31 cellular contexts compared by ENCODE assay signal in the genomic region with DNA sequence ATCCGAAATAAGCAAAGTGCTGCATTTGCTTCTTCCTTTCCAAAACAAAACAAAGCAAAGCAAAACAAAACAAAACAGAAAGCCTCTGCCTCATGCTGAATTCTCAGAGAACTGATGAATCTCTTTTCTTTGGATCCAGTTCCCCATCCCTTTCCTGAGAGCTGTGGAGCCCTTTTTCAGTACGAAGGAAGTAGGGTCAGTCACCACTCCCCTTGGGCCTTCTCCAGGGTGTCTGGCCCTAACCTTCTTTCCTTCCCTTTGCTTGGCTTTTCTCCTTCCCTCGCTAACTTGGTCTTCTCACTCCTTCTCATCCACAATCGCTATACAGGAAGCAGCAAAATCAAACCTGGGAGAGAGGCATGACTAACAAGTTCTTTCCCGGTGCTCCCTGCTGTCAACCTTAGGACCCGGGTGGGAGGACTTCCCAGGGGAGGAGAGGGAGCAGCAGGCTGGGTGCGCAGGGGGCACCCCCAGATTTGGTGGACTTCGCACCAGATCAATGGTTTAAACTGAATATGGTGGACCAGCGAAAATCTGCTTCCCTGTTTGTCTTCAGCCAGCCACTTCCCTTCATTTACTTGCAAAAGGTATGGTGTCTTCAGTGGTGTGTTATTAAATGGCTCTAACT. TPM values are rescaled to one million over a fixed set of nuclear protein-coding genes. Genes with fewer than 3 reads are reported as not detected.
DNase-seq lines count a peak whose midpoint lies in the region; ATAC-seq, FAIRE-seq and TF ChIP-seq lines count a peak whose summit lies in the region.
"Had no signal": no experiment of that assay in that cellular context is flagged by ENCODE, and none has a peak within 500 bp of the region (broad histone marks: within the 10 kb centered on the region; RNA-seq: fewer than 3 reads in every experiment).

No MANE protein-coding gene starts in this region.

- TF ChIP-seq POLR2A in endothelial cell of umbilical vein (IDR thresholded peaks at IDR 0.05; ENCODE audit: low read depth, low read length), result no peak

- no peaks in the 10 kb centered on the region for H3K9me1 ChIP-seq in endothelial cell of umbilical vein (replicated peaks; ENCODE audit: control insufficient read depth, extremely low read depth, insufficient read depth, low read length)

- DNase-seq in endothelial cell of umbilical vein (ENCODE audit: low read depth, low spot score) (peak; percentile 45), small intestine (peak; percentile 50)
- DNase-seq: activated B cell treated with CpG ODN at 0.5 μM for 24 hours; activated CD4-positive, alpha-beta T cell treated with anti-CD3 and anti-CD28 coated beads, Interleukin-2, amount 50 U/mL, for 4 hours; activated CD8-positive, alpha-beta memory T cell treated with anti-CD3 and anti-CD28 coated beads, Interleukin-2, amount 50 U/mL, for 48 hours; activated naive CD4-positive, alpha-beta T cell treated with anti-CD3 and anti-CD28 coated beads, Interleukin-2, amount 10 ng/mL, durations not matched to agents 7 days and 5 days; adrenal gland; body of pancreas; CD4-positive, CD25-positive, alpha-beta regulatory T cell; cerebellar nuclear complex; DND-41; left colon; MV-4-11; NCI-H1436 treated with DMSO at 0.1 percent for 48 hours; NCI-H2107; NCI-H446; NCI-H82; stimulated activated CD4-positive, alpha-beta T cell treated with anti-CD3 and anti-CD28 coated beads, Interleukin-15, amount 100 ng/mL, for 24 hours; T-helper 1 cell had no signal

- no peaks in the 10 kb centered on the region for H3K27me3 ChIP-seq in HUES48 (ENCODE audit: control insufficient read depth, insufficient read depth, low read length)
- no peaks in the 10 kb centered on the region for H3K27me3 ChIP-seq in endothelial cell of umbilical vein (ENCODE audit: control insufficient read depth in 2 of 2, insufficient read depth in 2 of 2, low read length in 2 of 2)
- no peaks in the 10 kb centered on the region for H3K27me3 ChIP-seq in muscle layer of colon (ENCODE audit: control insufficient read depth in 1 of 2, insufficient read depth in 2 of 2, low read length in 2 of 2)
- no peaks in the 10 kb centered on the region for H3K27me3 ChIP-seq in small intestine (ENCODE audit: control insufficient read depth in 2 of 2, insufficient read depth in 2 of 2, low read length in 2 of 2)
- H3K27me3 ChIP-seq: adrenal gland, body of pancreas, suprapubic skin had no signal

- peak overlapping the region; percentile 51 for H3K4me2 ChIP-seq in endothelial cell of umbilical vein (ENCODE audit: insufficient read depth, low read length)
- H3K4me2 ChIP-seq: A549 had no signal

- POLR2A ChIA-PET in endothelial cell of umbilical vein (lab: Charles Lee), result no interaction called here

- H3K4me3 ChIP-seq in HUES48 (ENCODE audit: low read depth, low read length) (no peak overlapping the region), endothelial cell of umbilical vein (replicated peaks in 1 of 3; ENCODE audit: insufficient read depth in 1 of 3, low read depth in 1 of 3, low read length in 3 of 3) (no peak overlapping the region), muscle layer of colon (ENCODE audit: low read depth in 1 of 2, low read length in 2 of 2) (no peak overlapping the region), small intestine (ENCODE audit: low read depth in 1 of 2, low read length in 2 of 2) (no peak overlapping the region)
- H3K4me3 ChIP-seq: A549, adrenal gland, body of pancreas, suprapubic skin had no signal

- H3K9ac ChIP-seq in HUES48 (ENCODE audit: low read depth, low read length) (no peak overlapping the region), endothelial cell of umbilical vein (replicated peaks; ENCODE audit: extremely low read depth, insufficient read depth, low read length) (no peak overlapping the region), muscle layer of colon (ENCODE audit: low read length) (no peak overlapping the region)

- FAIRE-seq in endothelial cell of umbilical vein (lab: Jason Lieb, UNC), result peak; percentile 74
- FAIRE-seq in small intestine (lab: Jason Lieb, UNC), result no peak
- FAIRE-seq: A549, urothelium cell line had no signal

- H3K9me3 ChIP-seq in HUES48 (ENCODE audit: control insufficient read depth, insufficient read depth, low read length), result no peaks in the 10 kb centered on the region
- H3K9me3 ChIP-seq in endothelial cell of umbilical vein (replicated peaks; ENCODE audit: control insufficient read depth, insufficient read depth, low read length), result no peaks in the 10 kb centered on the region
- H3K9me3 ChIP-seq in muscle layer of colon (ENCODE audit: low read length), result no peaks in the 10 kb centered on the region
- H3K9me3 ChIP-seq in small intestine (ENCODE audit: control insufficient read depth, low read depth), result no peaks in the 10 kb centered on the region
- H3K9me3 ChIP-seq: A549, adrenal gland, body of pancreas, suprapubic skin had no signal

- dilution Hi-C loops in endothelial cell of umbilical vein (cut with MboI; ENCODE audit: extremely low pct_ligation_motif_present, low sequenced_read_pairs), result no loop called here

- ATAC-seq in HG03439 (IDR thresholded peaks at IDR 0.05; ENCODE audit: unreplicated experiment) (no peak), HG03159 (IDR thresholded peaks at IDR 0.05; ENCODE audit: unreplicated experiment) (no peak), HG02759 (IDR thresholded peaks at IDR 0.05; ENCODE audit: unreplicated experiment) (no peak)
- no peak for ATAC-seq in activated T-helper 17 cell treated with anti-CD3 and anti-CD28 coated beads, Interleukin-2, amount 50 U/mL, for 72 hours (replicated peaks)
- ATAC-seq: A549; body of pancreas; left colon; stimulated activated effector memory CD8-positive, alpha-beta T cell treated with anti-CD3 and anti-CD28 coated beads, Interleukin-12 subunit alpha, Interleukin-12 subunit beta, amount 100 ng/mL, for 72 hours had no signal

- no peak for TF ChIP-seq CTCF in endothelial cell of umbilical vein (IDR thresholded peaks at IDR 0.05; ENCODE audit: extremely low read depth in 1 of 2, insufficient read depth in 1 of 2, low read depth in 1 of 2, low read length in 2 of 2)

- no TSS peak for BruUV-seq in endothelial cell of umbilical vein (replicated peaks; lab: Mats Ljungman, UMichigan)

- H3K36me3 ChIP-seq in HUES48 (ENCODE audit: control insufficient read depth, insufficient read depth, low read length) (peaks cover 35% of the 10 kb centered on the region), endothelial cell of umbilical vein (ENCODE audit: control insufficient read depth in 2 of 2, extremely low read depth in 1 of 2, insufficient read depth in 2 of 2, low read length in 2 of 2) (peaks cover 31 to 49% of the 10 kb centered on the region in 2 experiments), muscle layer of colon (ENCODE audit: insufficient read depth, low read length) (peaks cover 79% of the 10 kb centered on the region), small intestine (ENCODE audit: control insufficient read depth in 2 of 2, insufficient read depth in 2 of 2, low read length in 2 of 2) (no peaks in the 10 kb centered on the region)

- no peaks in the 10 kb centered on the region for H3K4me1 Mint-ChIP-seq in activated T-helper 17 cell treated with anti-CD3 and anti-CD28 coated beads, Interleukin-2, amount 50 U/mL, for 72 hours
- H3K4me1 Mint-ChIP-seq: activated B cell treated with CpG ODN at 0.5 μM for 24 hours; activated naive CD4-positive, alpha-beta T cell treated with anti-CD3 and anti-CD28 coated beads, Interleukin-2, amount 10 ng/mL, durations not matched to agents 7 days and 5 days; CD4-positive, CD25-positive, alpha-beta regulatory T cell; memory B cell; stimulated activated effector memory CD8-positive, alpha-beta T cell treated with anti-CD3 and anti-CD28 coated beads, Interleukin-12 subunit alpha, Interleukin-12 subunit beta, amount 100 ng/mL, for 72 hours had no signal

- H3K79me2 ChIP-seq in endothelial cell of umbilical vein (ENCODE audit: control insufficient read depth, insufficient read depth, low read length), result no peaks in the 10 kb centered on the region

- H3K27ac Mint-ChIP-seq in activated T-helper 17 cell treated with anti-CD3 and anti-CD28 coated beads, Interleukin-2, amount 50 U/mL, for 72 hours, result no peak overlapping the region
- H3K27ac Mint-ChIP-seq: activated B cell treated with CpG ODN at 0.5 μM for 24 hours; activated naive CD4-positive, alpha-beta T cell treated with anti-CD3 and anti-CD28 coated beads, Interleukin-2, amount 10 ng/mL, durations not matched to agents 7 days and 5 days; CD4-positive, CD25-positive, alpha-beta regulatory T cell; IgD-negative memory B cell; memory B cell; stimulated activated effector memory CD8-positive, alpha-beta T cell treated with anti-CD3 and anti-CD28 coated beads, Interleukin-12 subunit alpha, Interleukin-12 subunit beta, amount 100 ng/mL, for 72 hours had no signal

- H3K9me3 Mint-ChIP-seq in activated T-helper 17 cell treated with anti-CD3 and anti-CD28 coated beads, Interleukin-2, amount 50 U/mL, for 72 hours, result no peaks in the 10 kb centered on the region
- H3K9me3 Mint-ChIP-seq: activated B cell treated with CpG ODN at 0.5 μM for 24 hours; activated naive CD4-positive, alpha-beta T cell treated with anti-CD3 and anti-CD28 coated beads, Interleukin-2, amount 10 ng/mL, durations not matched to agents 7 days and 5 days; CD4-positive, CD25-positive, alpha-beta regulatory T cell; IgD-negative memory B cell; memory B cell; stimulated activated effector memory CD8-positive, alpha-beta T cell treated with anti-CD3 and anti-CD28 coated beads, Interleukin-12 subunit alpha, Interleukin-12 subunit beta, amount 100 ng/mL, for 72 hours had no signal

- 56 to 65% (median 61%) methylated on average over 9 of the region's 9 CpGs for WGBS in small intestine, 3 donors

- no peak overlapping the region for H3K4me3 Mint-ChIP-seq in activated T-helper 17 cell treated with anti-CD3 and anti-CD28 coated beads, Interleukin-2, amount 50 U/mL, for 72 hours
- H3K4me3 Mint-ChIP-seq: activated B cell treated with CpG ODN at 0.5 μM for 24 hours; activated naive CD4-positive, alpha-beta T cell treated with anti-CD3 and anti-CD28 coated beads, Interleukin-2, amount 10 ng/mL, durations not matched to agents 7 days and 5 days; CD4-positive, CD25-positive, alpha-beta regulatory T cell; IgD-negative memory B cell; memory B cell; stimulated activated effector memory CD8-positive, alpha-beta T cell treated with anti-CD3 and anti-CD28 coated beads, Interleukin-12 subunit alpha, Interleukin-12 subunit beta, amount 100 ng/mL, for 72 hours had no signal

- no peaks in the 10 kb centered on the region for H4K20me1 ChIP-seq in endothelial cell of umbilical vein (replicated peaks; ENCODE audit: control insufficient read depth, extremely low read depth, insufficient read depth, low read length)

- intact Hi-C loops in endothelial cell of umbilical vein (cut with micrococcal nuclease), result no loop called here

- CTCF ChIA-PET in endothelial cell of umbilical vein (lab: Charles Lee), result interaction anchor here (1.6 kb wide), 1 partner anchor 32 kb away, joined by 3 read pairs; no protein-coding TSS in a partner anchor

- H3K4me1 ChIP-seq in HUES48 (ENCODE audit: control insufficient read depth, insufficient read depth, low read length), result peaks cover 34% of the 10 kb centered on the region
- peaks cover 33% of the 10 kb centered on the region for H3K4me1 ChIP-seq in endothelial cell of umbilical vein (ENCODE audit: control insufficient read depth, extremely low read depth, insufficient read depth, low read length)
- H3K4me1 ChIP-seq in muscle layer of colon (ENCODE audit: insufficient read depth, low read length), result peaks cover 21% of the 10 kb centered on the region
- peaks cover 2 to 7% of the 10 kb centered on the region in 2 donors for H3K4me1 ChIP-seq in small intestine (ENCODE audit: control insufficient read depth in 2 of 2, insufficient read depth in 1 of 2, low read depth in 1 of 2, low read length in 1 of 2)
- H3K4me1 ChIP-seq: body of pancreas, suprapubic skin had no signal

- H2AFZ ChIP-seq in endothelial cell of umbilical vein (ENCODE audit: low read depth, low read length), result peak overlapping the region; percentile 73

- no peaks in the 10 kb centered on the region for H3K36me3 Mint-ChIP-seq in activated T-helper 17 cell treated with anti-CD3 and anti-CD28 coated beads, Interleukin-2, amount 50 U/mL, for 72 hours (ENCODE audit: low read depth)
- H3K36me3 Mint-ChIP-seq: CD4-positive, CD25-positive, alpha-beta regulatory T cell; memory B cell; stimulated activated effector memory CD8-positive, alpha-beta T cell treated with anti-CD3 and anti-CD28 coated beads, Interleukin-12 subunit alpha, Interleukin-12 subunit beta, amount 100 ng/mL, for 72 hours had no signal

- H3K27ac ChIP-seq in HUES48 (ENCODE audit: low read depth, low read length) (peak overlapping the region; percentile 9), endothelial cell of umbilical vein (ENCODE audit: insufficient read depth, low read depth, low read length) (peak overlapping the region; percentile 43), muscle layer of colon (ENCODE audit: low read depth, low read length) (peak overlapping the region; percentile 9), small intestine (ENCODE audit: low read depth in 1 of 2, low read length in 1 of 2) (peak overlapping the region in 1 of 2 donors; percentile 45)
- H3K27ac ChIP-seq: body of pancreas, suprapubic skin had no signal

- peaks cover 26% of the 10 kb centered on the region for H3K27me3 Mint-ChIP-seq in activated T-helper 17 cell treated with anti-CD3 and anti-CD28 coated beads, Interleukin-2, amount 50 U/mL, for 72 hours
- H3K27me3 Mint-ChIP-seq: IgD-negative memory B cell had no signal

RNA-seq across cellular contexts. Expression of a gene that starts 56.2 kb away (rescaled TPM):
- total RNA-seq in endothelial cell of umbilical vein, result 149 and 240 TPM in 2 replicates
- polyA plus RNA-seq in endothelial cell of umbilical vein (138 and 160 TPM in 2 replicates), small intestine (1 to 10 TPM in 1 of 3 donors, under 1 TPM in 2; 0.81 to 9.0 (median 0.89) TPM)
- polyA plus RNA-seq in endothelial cell of umbilical vein (2011; cell fraction: cytosol; rRNA removed), result 107 and 113 TPM in 2 replicates
- polyA plus RNA-seq in endothelial cell of umbilical vein (2011; cell fraction: nucleus; rRNA removed), result 198 and 227 TPM in 2 replicates
- 99.8 and 162 TPM in 2 replicates for polyA plus RNA-seq in endothelial cell of umbilical vein (2012)
- polyA minus RNA-seq in endothelial cell of umbilical vein, result 478 and 499 TPM in 2 replicates
- polyA minus RNA-seq in endothelial cell of umbilical vein (2011; cell fraction: cytosol; rRNA and poly(A)+ RNA removed), result 1.3 TPM
- polyA minus RNA-seq in endothelial cell of umbilical vein (2011; cell fraction: nucleus; rRNA and poly(A)+ RNA removed), result 330 and 370 TPM in 2 replicates
- total RNA-seq in activated T-helper 17 cell treated with anti-CD3 and anti-CD28 coated beads, Interleukin-2, amount 50 U/mL, for 72 hours, result 1 to 10 TPM in 1 of 2 donors, under 1 TPM in 1; 0.91 to 2.2 TPM
- total RNA-seq: CD4-positive, CD25-positive, alpha-beta regulatory T cell had no signal

Comparison
In these comparisons a context has a peak if more than half of its experiments do, and no peak if none do; other contexts are left out.
1. RNA of a gene that starts 56.2 kb away (total RNA-seq): 149 to 240 TPM in endothelial cell of umbilical vein; 0.91 to 2.2 TPM in activated T-helper 17 cell treated with anti-CD3 and anti-CD28 coated beads, Interleukin-2, amount 50 U/mL, for 72 hours; every median in the first group is over 10 times any median in the second.